In genomic region chr12:109595321-109595902, GRCh38 we compare ENCODE assay signal across 12 cellular contexts. TPM values are rescaled to one million over a fixed set of nuclear protein-coding genes. Genes with fewer than 3 reads are reported as not detected.
DNase-seq lines count a peak whose midpoint lies in the region; ATAC-seq and TF ChIP-seq lines count a peak whose summit lies in the region.
"Had no signal": no experiment of that assay in that cellular context is flagged by ENCODE, and none has a peak within 500 bp of the region (broad histone marks: within the 10 kb centered on the region; RNA-seq: fewer than 3 reads in every experiment).

No MANE protein-coding gene starts in this region.

- H3K4me1 Mint-ChIP-seq in natural killer cell treated with Interleukin-12 subunit alpha and Interleukin-12 subunit beta and Interleukin-15 and Interleukin-18, amount 100 ng/mL, for 72 hours (ENCODE audit: low read depth in 2 of 2), result peaks cover 19% of the 10 kb centered on the region in 2 donors
- H3K4me1 Mint-ChIP-seq in natural killer cell, result peaks cover 8 to 16% of the 10 kb centered on the region in 2 donors
- H3K4me1 Mint-ChIP-seq in activated naive CD4-positive, alpha-beta T cell treated with anti-CD3 and anti-CD28 coated beads, Interleukin-2, amount 50 U/mL, for 24 hours, result peaks cover 29% of the 10 kb centered on the region
- H3K4me1 Mint-ChIP-seq in stimulated activated naive CD8-positive, alpha-beta T cell treated with anti-CD3 and anti-CD28 coated beads, Interleukin-15, Interleukin-2, amounts not matched to agents 100 ng/mL and 50 ng/mL, for 24 hours (ENCODE audit: low read depth), result peaks cover 29% of the 10 kb centered on the region

- H3K36me3 Mint-ChIP-seq in natural killer cell treated with Interleukin-12 subunit alpha and Interleukin-12 subunit beta and Interleukin-15 and Interleukin-18, amount 100 ng/mL, for 72 hours, result no peaks in the 10 kb centered on the region
- no peaks in the 10 kb centered on the region for H3K36me3 Mint-ChIP-seq in natural killer cell
- no peaks in the 10 kb centered on the region for H3K36me3 Mint-ChIP-seq in activated naive CD4-positive, alpha-beta T cell treated with anti-CD3 and anti-CD28 coated beads, Interleukin-2, amount 50 U/mL, for 24 hours
- H3K36me3 Mint-ChIP-seq in stimulated activated naive CD8-positive, alpha-beta T cell treated with anti-CD3 and anti-CD28 coated beads, Interleukin-15, Interleukin-2, amounts not matched to agents 100 ng/mL and 50 ng/mL, for 24 hours (ENCODE audit: low read depth), result no peaks in the 10 kb centered on the region

- in situ Hi-C loops in mammary epithelial cell (cut with MboI; ENCODE audit: low sequenced_read_pairs in 2 of 2), result no loop called here

- H3K36me3 ChIP-seq in OCI-LY3 (replicated peaks; ENCODE audit: low read depth, low read length) (peaks cover 9% of the 10 kb centered on the region), mammary epithelial cell (ENCODE audit: insufficient read depth, low read length) (peaks cover 3% of the 10 kb centered on the region)
- H3K36me3 ChIP-seq: pancreas had no signal

- H3K9me3 ChIP-seq in OCI-LY3 (ENCODE audit: insufficient read depth, low read length) (no peaks in the 10 kb centered on the region), mammary epithelial cell (replicated peaks; ENCODE audit: insufficient read depth, low read length) (no peaks in the 10 kb centered on the region)
- H3K9me3 ChIP-seq: pancreas, SK-N-SH had no signal

- H3K9me3 Mint-ChIP-seq in natural killer cell treated with Interleukin-12 subunit alpha and Interleukin-12 subunit beta and Interleukin-15 and Interleukin-18, amount 100 ng/mL, for 72 hours, result no peaks in the 10 kb centered on the region
- no peaks in the 10 kb centered on the region for H3K9me3 Mint-ChIP-seq in natural killer cell
- no peaks in the 10 kb centered on the region for H3K9me3 Mint-ChIP-seq in activated naive CD4-positive, alpha-beta T cell treated with anti-CD3 and anti-CD28 coated beads, Interleukin-2, amount 50 U/mL, for 24 hours
- H3K9me3 Mint-ChIP-seq in stimulated activated naive CD8-positive, alpha-beta T cell treated with anti-CD3 and anti-CD28 coated beads, Interleukin-15, Interleukin-2, amounts not matched to agents 100 ng/mL and 50 ng/mL, for 24 hours, result no peaks in the 10 kb centered on the region

- no peak overlapping the region for H3K4me3 ChIP-seq in OCI-LY3 (ENCODE audit: low read length)
- H3K4me3 ChIP-seq in mammary epithelial cell (replicated peaks in 1 of 3; ENCODE audit: insufficient read depth in 1 of 3, low read depth in 2 of 3, low read length in 3 of 3), result no peak overlapping the region
- H3K4me3 ChIP-seq: pancreas had no signal

- H2AFZ ChIP-seq in OCI-LY3 (ENCODE audit: low read depth, low read length) (no peak overlapping the region), mammary epithelial cell (ENCODE audit: low read depth, low read length) (no peak overlapping the region)

- H3K79me2 ChIP-seq in OCI-LY3 (ENCODE audit: low read length) (no peaks in the 10 kb centered on the region), mammary epithelial cell (ENCODE audit: insufficient read depth, low read length) (no peaks in the 10 kb centered on the region)

- H3K4me2 ChIP-seq in OCI-LY3 (ENCODE audit: low read length) (peak overlapping the region; percentile 29; the same call in 1 of the 2 replicates), mammary epithelial cell (ENCODE audit: insufficient read depth, low read depth, low read length) (no peak overlapping the region)
- H3K4me2 ChIP-seq: SK-N-SH had no signal

- H3K9ac ChIP-seq in OCI-LY3 (ENCODE audit: low read length), result no peak overlapping the region
- H3K9ac ChIP-seq in mammary epithelial cell (ENCODE audit: insufficient read depth, low read length), result no peak overlapping the region
- H3K9ac ChIP-seq: SK-N-SH had no signal

- 83% methylated on average over 10 of the region's 10 CpGs for WGBS in mammary epithelial cell (ENCODE audit: low coverage, missing lambda C conversion rate)

- H3K27me3 Mint-ChIP-seq in natural killer cell treated with Interleukin-12 subunit alpha and Interleukin-12 subunit beta and Interleukin-15 and Interleukin-18, amount 100 ng/mL, for 72 hours, result no peaks in the 10 kb centered on the region
- no peaks in the 10 kb centered on the region for H3K27me3 Mint-ChIP-seq in natural killer cell (ENCODE audit: low read depth in 2 of 2)
- H3K27me3 Mint-ChIP-seq in activated naive CD4-positive, alpha-beta T cell treated with anti-CD3 and anti-CD28 coated beads, Interleukin-2, amount 50 U/mL, for 24 hours, result no peaks in the 10 kb centered on the region
- H3K27me3 Mint-ChIP-seq in stimulated activated naive CD8-positive, alpha-beta T cell treated with anti-CD3 and anti-CD28 coated beads, Interleukin-15, Interleukin-2, amounts not matched to agents 100 ng/mL and 50 ng/mL, for 24 hours, result no peaks in the 10 kb centered on the region
- H3K27me3 Mint-ChIP-seq: B cell had no signal

- CTCF ChIA-PET in mammary epithelial cell (lab: Charles Lee; ENCODE audit: low non-redundant PET), result no interaction called here

- intact Hi-C loops in natural killer cell (cut with micrococcal nuclease) (no loop called here), mammary epithelial cell (cut with micrococcal nuclease) (loop anchor here (5.0 kb wide), 2 partner anchors 168 to 287 kb away; partner anchors contain the start of gene GLTP)

- H3K27me3 ChIP-seq in OCI-LY3 (ENCODE audit: low read depth, low read length) (no peaks in the 10 kb centered on the region), mammary epithelial cell (ENCODE audit: insufficient read depth, low read length) (no peaks in the 10 kb centered on the region)
- H3K27me3 ChIP-seq: pancreas had no signal

- DNase-seq in natural killer cell treated with Interleukin-12 subunit alpha and Interleukin-12 subunit beta and Interleukin-15 and Interleukin-18, amount 100 ng/mL, for 72 hours (ENCODE audit: low spot score), result no peak
- DNase-seq in natural killer cell (no peak), C1 segment of cervical spinal cord (lab: John Stamatoyannopoulos, UW) (no peak), mammary epithelial cell (no peak)
- no peak for DNase-seq in effector CD4-positive, alpha-beta T cell
- DNase-seq: NCI-H1694 treated with DMSO at 0.1 percent for 48 hours, SK-N-SH had no signal

- BruUV-seq in mammary epithelial cell (replicated peaks; lab: Mats Ljungman, UMichigan), result no TSS peak

- H3K27ac Mint-ChIP-seq in natural killer cell treated with Interleukin-12 subunit alpha and Interleukin-12 subunit beta and Interleukin-15 and Interleukin-18, amount 100 ng/mL, for 72 hours, result no peak overlapping the region
- H3K27ac Mint-ChIP-seq in natural killer cell, result peak overlapping the region in 1 of 2 donors; percentile 15
- no peak overlapping the region for H3K27ac Mint-ChIP-seq in activated naive CD4-positive, alpha-beta T cell treated with anti-CD3 and anti-CD28 coated beads, Interleukin-2, amount 50 U/mL, for 24 hours
- peak overlapping the region; percentile 63 for H3K27ac Mint-ChIP-seq in stimulated activated naive CD8-positive, alpha-beta T cell treated with anti-CD3 and anti-CD28 coated beads, Interleukin-15, Interleukin-2, amounts not matched to agents 100 ng/mL and 50 ng/mL, for 24 hours
- H3K27ac Mint-ChIP-seq: B cell had no signal

- H3K4me1 ChIP-seq in OCI-LY3 (ENCODE audit: low read length) (peaks cover 38% of the 10 kb centered on the region), mammary epithelial cell (ENCODE audit: insufficient read depth, low read length) (peaks cover 5% of the 10 kb centered on the region)

- no peak overlapping the region for H3K4me3 Mint-ChIP-seq in natural killer cell treated with Interleukin-12 subunit alpha and Interleukin-12 subunit beta and Interleukin-15 and Interleukin-18, amount 100 ng/mL, for 72 hours
- H3K4me3 Mint-ChIP-seq in natural killer cell, result no peak overlapping the region
- H3K4me3 Mint-ChIP-seq in activated naive CD4-positive, alpha-beta T cell treated with anti-CD3 and anti-CD28 coated beads, Interleukin-2, amount 50 U/mL, for 24 hours, result peak overlapping the region; percentile 36
- no peak overlapping the region for H3K4me3 Mint-ChIP-seq in stimulated activated naive CD8-positive, alpha-beta T cell treated with anti-CD3 and anti-CD28 coated beads, Interleukin-15, Interleukin-2, amounts not matched to agents 100 ng/mL and 50 ng/mL, for 24 hours
- H3K4me3 Mint-ChIP-seq: B cell had no signal

- ATAC-seq in natural killer cell treated with Interleukin-12 subunit alpha and Interleukin-12 subunit beta and Interleukin-15 and Interleukin-18, amount 100 ng/mL, for 72 hours, result peak; percentile 67 to 72
- ATAC-seq in natural killer cell, result no peak
- ATAC-seq: pancreas had no signal

- TF ChIP-seq CTCF in natural killer cell (IDR thresholded peaks at IDR 0.05), result no peak
- no peak for TF ChIP-seq CTCF in OCI-LY3 (IDR thresholded peaks at IDR 0.05; ENCODE audit: low read depth, low read length)
- TF ChIP-seq CTCF in mammary epithelial cell (conservative IDR thresholded peaks at IDR 0.05 in 1 of 2, IDR thresholded peaks at IDR 0.05 in 1 of 2; ENCODE audit: extremely low read depth in 1 of 2, insufficient read depth in 1 of 2, low read depth in 1 of 2, low read length in 2 of 2), result no peak

- peaks cover 3% of the 10 kb centered on the region; the same call in 1 of the 2 replicates for H4K20me1 ChIP-seq in OCI-LY3 (ENCODE audit: insufficient read depth, low read length)
- H4K20me1 ChIP-seq in mammary epithelial cell (ENCODE audit: insufficient read depth, low read length), result no peaks in the 10 kb centered on the region

- dilution Hi-C loops in mammary epithelial cell (cut with HindIII; ENCODE audit: low sequenced_read_pairs), result no loop called here

- H3K27ac ChIP-seq in OCI-LY3 (ENCODE audit: low read length) (no peak overlapping the region), mammary epithelial cell (ENCODE audit: insufficient read depth, low read depth, low read length) (no peak overlapping the region)
- H3K27ac ChIP-seq: pancreas had no signal

RNA-seq across cellular contexts. Expression of gene MVK, which starts 21.8 kb away (rescaled TPM):
- 10 to 100 TPM; 23.1 to 27.5 TPM for total RNA-seq in natural killer cell treated with Interleukin-12 subunit alpha and Interleukin-12 subunit beta and Interleukin-15 and Interleukin-18, amount 100 ng/mL, for 72 hours
- 10 to 100 TPM in 2 of 3 donors, 1 to 10 TPM in 1; 9.4 to 16.6 (median 16.2) TPM for total RNA-seq in natural killer cell
- total RNA-seq in mammary epithelial cell, result 10 to 100 TPM; 26.8 to 51.5 TPM
- polyA plus RNA-seq in mammary epithelial cell, result 43.1 TPM
- polyA minus RNA-seq in mammary epithelial cell, result 42.0 TPM

RNA-seq across cellular contexts. Expression of gene MMAB, which starts 22.1 kb away (rescaled TPM):
- 10 to 100 TPM; 36.4 to 40.2 TPM for total RNA-seq in natural killer cell treated with Interleukin-12 subunit alpha and Interleukin-12 subunit beta and Interleukin-15 and Interleukin-18, amount 100 ng/mL, for 72 hours
- total RNA-seq in natural killer cell, result 10 to 100 TPM; 17.1 to 18.3 (median 17.6) TPM
- total RNA-seq in mammary epithelial cell, result 10 to 100 TPM; 27.5 to 67.8 TPM
- 51.6 TPM for polyA plus RNA-seq in mammary epithelial cell
- polyA minus RNA-seq in mammary epithelial cell, result 40.1 TPM

Comparison
In these comparisons a context has a peak if more than half of its experiments do, and no peak if none do; other contexts are left out.
1. ATAC-seq: peak in natural killer cell treated with Interleukin-12 subunit alpha and Interleukin-12 subunit beta and Interleukin-15 and Interleukin-18, amount 100 ng/mL, for 72 hours (2 of 2); none in natural killer cell (0 of 3).